9 cellular contexts compared by ENCODE assay signal in genomic region chr1:230753586-230754251, GRCh38. TPM values are rescaled to one million over a fixed set of nuclear protein-coding genes. Genes with fewer than 3 reads are reported as not detected.
A peak's percentile ranks its signal among the peaks of the same experiment; 100 is the strongest.
DNase-seq lines count a peak whose midpoint lies in the region; ATAC-seq and TF ChIP-seq lines count a peak whose summit lies in the region.
"Had no signal": no experiment of that assay in that cellular context is flagged by ENCODE, and none has a peak within 500 bp of the region (broad histone marks: within the 10 kb centered on the region; RNA-seq: fewer than 3 reads in every experiment).

No MANE protein-coding gene starts in this region.

- peak overlapping the region; percentile 90 for H3K27ac ChIP-seq in SK-N-MC
- H3K27ac ChIP-seq: thoracic aorta had no signal

- no peaks in the 10 kb centered on the region for H3K36me3 ChIP-seq in SK-N-MC (ENCODE audit: insufficient read depth, low read length)
- H3K36me3 ChIP-seq: thoracic aorta had no signal

- DNase-seq in COR-L47 (lab: John Stamatoyannopoulos, UW) (peak; percentile 84), SK-N-MC (ENCODE audit: low read depth, low spot score) (peak; percentile 3), germinal center (ENCODE audit: low spot score) (peak; percentile 24), occipital lobe (lab: John Stamatoyannopoulos, UW) (peak; percentile 54), GM19240 (ENCODE audit: insufficient read length, low spot score) (no peak), SKM-1 treated with dmso at 0.1 percent for 144 hours (lab: John Stamatoyannopoulos, UW; ENCODE audit: unreplicated experiment) (no peak)

- no peak for TF ChIP-seq EP300 in Ishikawa (IDR thresholded peaks at IDR 0.05; ENCODE audit: borderline replicate concordance)

- H3K9me3 ChIP-seq in SK-N-MC (ENCODE audit: low read depth, low read length) = no peaks in the 10 kb centered on the region
- H3K9me3 ChIP-seq: thoracic aorta had no signal

- ATAC-seq in HG02870 (IDR thresholded peaks at IDR 0.05; ENCODE audit: unreplicated experiment) = no peak

- TF ChIP-seq RAD21 in Ishikawa (IDR thresholded peaks at IDR 0.05; ENCODE audit: low read depth) = no peak

- H3K9ac ChIP-seq in SK-N-MC (ENCODE audit: insufficient read length) = peak overlapping the region; percentile 65

- H3K4me3 ChIP-seq in SK-N-MC = peak overlapping the region; percentile 53; the same call in 1 of the 2 replicates
- H3K4me3 ChIP-seq: thoracic aorta had no signal

TF ChIP-seq in Ishikawa, 13 proteins besides CTCF, POLR2A, EP300 and RAD21:
- TF ChIP-seq MAX (IDR thresholded peaks at IDR 0.05) = no peak; the same call in 1 of the 2 replicates
- no peak for TF ChIP-seq ZBTB7A (IDR thresholded peaks at IDR 0.05; ENCODE audit: low read depth)
- TF ChIP-seq TAF1 (IDR thresholded peaks at IDR 0.05; ENCODE audit: low read depth) = 0 out of 2 replicates have a peak, but pooled peaks have one; percentile 10

RNA-seq across cellular contexts. Expression of gene CAPN9, which starts 6.5 kb away (rescaled TPM):
- total RNA-seq in occipital lobe = 0.16 TPM

RNA-seq across cellular contexts. Expression of gene AGT, which starts 39.8 kb away (rescaled TPM):
- total RNA-seq in occipital lobe = 9.8 TPM

Comparison
In these comparisons a context has a peak if more than half of its experiments do, and no peak if none do; other contexts are left out.
1. DNase-seq: peak in COR-L47 (single experiment), SK-N-MC (single experiment), germinal center (single experiment) and occipital lobe (single experiment); none in GM19240 (single experiment) and SKM-1 treated with dmso at 0.1 percent for 144 hours (single experiment).